In the genomic region with DNA sequence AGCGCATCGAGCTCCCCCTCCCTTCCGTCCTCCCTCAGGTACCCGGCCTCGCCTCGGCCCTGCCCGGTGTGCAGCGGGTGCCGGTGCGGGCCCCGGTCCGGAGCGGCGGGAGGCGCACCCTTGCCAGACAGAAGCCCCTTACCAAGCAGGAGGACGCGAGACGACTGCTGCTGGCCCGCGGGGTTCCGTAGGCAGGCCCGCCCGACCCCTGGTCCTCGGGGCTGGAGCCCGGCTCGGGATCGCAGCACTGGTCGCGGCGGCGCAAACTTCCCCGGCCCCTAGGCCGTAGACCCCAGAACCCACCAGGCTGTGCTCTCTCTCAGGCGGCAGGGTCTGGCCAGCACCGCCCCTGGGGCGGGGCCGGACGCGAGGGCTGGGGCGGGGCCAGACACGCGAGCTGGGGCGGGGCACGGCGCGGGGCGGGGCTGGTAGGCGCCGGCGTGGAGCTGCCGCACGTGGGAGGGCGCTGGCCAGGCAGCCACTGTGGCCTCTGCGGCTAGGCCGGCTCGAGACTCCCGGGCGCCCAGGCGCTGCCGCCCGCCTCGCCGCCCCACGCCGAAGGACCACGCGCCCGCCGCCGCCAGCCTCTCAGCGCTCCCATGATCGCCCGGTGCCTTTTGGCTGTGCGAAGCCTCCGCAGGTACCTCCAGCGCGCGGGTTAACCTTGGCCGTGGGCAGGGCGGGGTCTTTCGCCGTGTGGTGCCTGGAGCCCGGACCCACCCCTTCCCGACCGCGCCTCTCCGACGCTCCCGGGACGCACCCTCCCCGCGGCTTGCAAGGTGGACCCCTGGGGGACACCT, we compare ENCODE assay signal across 8 cellular contexts. TPM values are rescaled to one million over a fixed set of nuclear protein-coding genes. Genes with fewer than 3 reads are reported as not detected.
DNase-seq lines count a peak whose midpoint lies in the region; ATAC-seq, FAIRE-seq and TF ChIP-seq lines count a peak whose summit lies in the region.

Gene NLN, plus strand, starts transcription at position 431 of the 800 bp plus-strand sequence. Its CDS starts 169 bp downstream, at position 600.
Gene SGTB, minus strand, starts transcription at position 335 of the 800 bp plus-strand sequence. CDS start 1,302 bp downstream, outside the sequence.

- peak; percentile 44 to 85; a peak in 3 of 4 replicates for TF ChIP-seq POLR2A in HepG2 (IDR thresholded peaks at IDR 0.05; ENCODE audit: insufficient read depth in 1 of 2, low read depth in 2 of 2, low read length in 2 of 2)

- H3K9me3 Mint-ChIP-seq in dendritic cell treated with granulocyte-macrophage colony-stimulating factor and Interleukin-4, amounts not matched to agents 40 ng/mL and 50 ng/mL, for 4 days, result no peaks in the 10 kb centered on the region

- H3K9ac ChIP-seq in HepG2 (ENCODE audit: insufficient read depth, low read depth, low read length), result peak within 1 kb of the TSS; percentile 85

- peak within 1 kb of the TSS; percentile 74 for H3K27ac ChIP-seq in HepG2 (ENCODE audit: extremely low read length, insufficient read depth, low read length)

- POLR2A ChIA-PET in HepG2 (lab: Yijun Ruan, JAX), result interaction anchor here (0.9 kb wide), 1 partner anchor 422 kb away, joined by 3 read pairs; the partner anchor contains the start of gene SREK1

- peaks cover 67% of the 10 kb centered on the region for H3K4me1 ChIP-seq in HepG2 (ENCODE audit: insufficient read depth, low read length)

- CTCF ChIA-PET in HepG2 (lab: Yijun Ruan, JAX; ENCODE audit: low intra/inter-chr PET ratio, low total read pairs), result no interaction called here

- no peaks in the 10 kb centered on the region for H3K9me3 ChIP-seq in HepG2 (ENCODE audit: low read length)

- ATAC-seq in GM18870 (IDR thresholded peaks at IDR 0.05; ENCODE audit: unreplicated experiment) (peak; percentile 56), HG03108 (IDR thresholded peaks at IDR 0.05; ENCODE audit: unreplicated experiment) (peak; percentile 88), HepG2 (peak; percentile 95)

- peak; percentile 24 for TF ChIP-seq RAD21 in HepG2 (CRISPR knock-in tag; IDR thresholded peaks at IDR 0.05)

- TF ChIP-seq EP300 in HepG2 (IDR thresholded peaks at IDR 0.05; ENCODE audit: low read depth in 2 of 2, low read length in 2 of 2) (no peak), HepG2 (CRISPR knock-in tag; IDR thresholded peaks at IDR 0.05; ENCODE audit: borderline replicate concordance) (no peak)

- TF ChIP-seq CTCF in AG09309 (IDR thresholded peaks at IDR 0.05; ENCODE audit: control insufficient read depth, insufficient read depth, low read depth, low read length, missing control alignments), result no peak
- TF ChIP-seq CTCF in HepG2 (CRISPR knock-in tag; IDR thresholded peaks at IDR 0.05), result 0 out of 2 replicates have a peak, but pooled peaks have one; percentile 2

- peaks cover 45% of the 10 kb centered on the region for H3K79me2 ChIP-seq in HepG2 (ENCODE audit: insufficient read depth, low read length)

- H3K27ac Mint-ChIP-seq in dendritic cell treated with granulocyte-macrophage colony-stimulating factor and Interleukin-4, amounts not matched to agents 40 ng/mL and 50 ng/mL, for 4 days, result peak within 1 kb of the TSS; percentile 97

- H3K36me3 ChIP-seq in HepG2 (replicated peaks in 1 of 2; ENCODE audit: control insufficient read depth in 1 of 2, insufficient read depth in 2 of 2, low read length in 2 of 2), result peaks cover 0 to 5% of the 10 kb centered on the region in 2 experiments; a peak in 2 of 5 replicates

- no peak within 1 kb of the TSS for H2AFZ ChIP-seq in HepG2 (ENCODE audit: low read length)

- FAIRE-seq in HepG2 (lab: Jason Lieb, UNC), result no peak

- WGBS in HepG2 (ENCODE audit: low lambda C conversion rate), result 0% methylated on average over 3 of the region's 92 CpGs

- peaks cover 23% of the 10 kb centered on the region for H3K36me3 Mint-ChIP-seq in dendritic cell treated with granulocyte-macrophage colony-stimulating factor and Interleukin-4, amounts not matched to agents 40 ng/mL and 50 ng/mL, for 4 days (ENCODE audit: low read depth)

- H3K4me3 ChIP-seq in AG09309 (ENCODE audit: control insufficient read depth, low read depth, low read length) (peak within 1 kb of the TSS; percentile 71), HepG2 (replicated peaks in 1 of 3; ENCODE audit: insufficient read depth in 1 of 3, low read depth in 2 of 3, low read length in 3 of 3) (peak within 1 kb of the TSS; percentile 71 to 90 (median 80))

- peaks cover 20% of the 10 kb centered on the region for H3K4me1 Mint-ChIP-seq in dendritic cell treated with granulocyte-macrophage colony-stimulating factor and Interleukin-4, amounts not matched to agents 40 ng/mL and 50 ng/mL, for 4 days (ENCODE audit: low read depth)

- DNase-seq in AG09309 (ENCODE audit: low read depth) (no peak), NCI-H510A treated with DMSO at 0.1 percent for 48 hours (lab: John Stamatoyannopoulos, UW) (peak; percentile 16), HepG2 (ENCODE audit: low spot score) (peak; percentile 63)
- peak; percentile 81 for DNase-seq in activated CD4-positive, alpha-beta T cell treated with anti-CD3 and anti-CD28 coated beads, Interleukin-2, amount 50 U/mL, for 1 hour
- DNase-seq in stimulated activated CD4-positive, alpha-beta T cell treated with anti-CD3 and anti-CD28 coated beads, Interleukin-4, amount 100 ng/mL, for 1 hour, result peak; percentile 88

- H3K27me3 Mint-ChIP-seq in dendritic cell treated with granulocyte-macrophage colony-stimulating factor and Interleukin-4, amounts not matched to agents 40 ng/mL and 50 ng/mL, for 4 days, result no peaks in the 10 kb centered on the region

- H4K20me1 ChIP-seq in HepG2 (ENCODE audit: insufficient read depth, low read length), result 0 out of 2 replicates have a peak, but pooled peaks cover 2% of the 10 kb centered on the region

- intact Hi-C loops in dendritic cell treated with granulocyte-macrophage colony-stimulating factor and Interleukin-4, amounts not matched to agents 40 ng/mL and 50 ng/mL, for 4 days (cut with micrococcal nuclease), result loop anchor here (1.0 to 2.0 kb wide), 3 partner anchors 98 to 421 kb away; partner anchors contain the start of genes ERBIN and TRIM23
- intact Hi-C loops in HepG2 (cut with micrococcal nuclease; ENCODE audit: unreplicated experiment), result loop anchor here (10.0 kb wide), 1 partner anchor 423 kb away; the partner anchor contains the start of gene SREK1

- peak within 1 kb of the TSS; percentile 84 for H3K4me2 ChIP-seq in HepG2 (ENCODE audit: low read depth, low read length)

- BruUV-seq in HepG2 (replicated peaks; lab: Mats Ljungman, UMichigan), result no TSS peak

- no peaks in the 10 kb centered on the region; a peak in 1 of 5 replicates for H3K27me3 ChIP-seq in HepG2 (ENCODE audit: control insufficient read depth in 1 of 2, insufficient read depth in 2 of 2, low read length in 2 of 2)

- in situ Hi-C loops in HepG2 (cut with HindIII; ENCODE audit: extremely low pct_ligation_motif_present, low pct_unique_long_range_greater_than_20kb), result no loop called here

- peak within 1 kb of the TSS; percentile 94 for H3K4me3 Mint-ChIP-seq in dendritic cell treated with granulocyte-macrophage colony-stimulating factor and Interleukin-4, amounts not matched to agents 40 ng/mL and 50 ng/mL, for 4 days

RNA-seq across cellular contexts. Expression of gene NLN, which starts in this region (rescaled TPM):
- total RNA-seq in HepG2 (2016; rRNA removed; fragmentation: Illumina TruSeq; extraction: Trizol), result 36.7 and 62.9 TPM in 2 replicates
- 10.4 and 10.8 TPM in 2 replicates for total RNA-seq in HepG2 (2016; cell fraction: cytosol; rRNA removed; fragmentation: Illumina TruSeq; extraction: Trizol; ENCODE audit: low read depth)
- total RNA-seq in HepG2 (2016; cell fraction: insoluble cytoplasmic fraction; rRNA removed; fragmentation: Illumina TruSeq; extraction: Trizol), result 36.0 and 61.2 TPM in 2 replicates
- total RNA-seq in HepG2 (2016; cell fraction: membrane; rRNA removed; fragmentation: Illumina TruSeq; extraction: Trizol), result 22.8 and 25.1 TPM in 2 replicates
- total RNA-seq in HepG2 (2016; cell fraction: nucleus; rRNA removed; fragmentation: Illumina TruSeq; extraction: Trizol), result 21.0 TPM in 2 replicates
- polyA plus RNA-seq in HepG2 (2011; rRNA removed), result 10.5 and 11.9 TPM in 2 replicates
- 10.6 and 14.3 TPM in 2 replicates for polyA plus RNA-seq in HepG2 (2011; cell fraction: cytosol; rRNA removed)
- polyA plus RNA-seq in HepG2 (2011; cell fraction: nucleus; rRNA removed), result 3.8 and 4.8 TPM in 2 replicates
- 19.4 and 26.2 TPM in 2 replicates for polyA plus RNA-seq in HepG2 (2012)
- 4.4 TPM in 2 replicates for polyA plus RNA-seq in HepG2 (2016; cell fraction: cytosol; fragmentation: Illumina TruSeq; extraction: Trizol; ENCODE audit: low read depth)
- polyA plus RNA-seq in HepG2 (2016; cell fraction: insoluble cytoplasmic fraction; fragmentation: Illumina TruSeq; extraction: Trizol; ENCODE audit: low read depth), result 47.9 and 54.1 TPM in 2 replicates
- polyA plus RNA-seq in HepG2 (2016; cell fraction: membrane; fragmentation: Illumina TruSeq; extraction: Trizol; ENCODE audit: low read depth), result 9.7 and 11.0 TPM in 2 replicates
- 15.5 and 19.2 TPM in 2 replicates for polyA plus RNA-seq in HepG2 (2016; cell fraction: nucleus; fragmentation: Illumina TruSeq; extraction: Trizol; ENCODE audit: insufficient read depth, low read depth)
- 32.5 and 40.0 TPM in 2 replicates for polyA minus RNA-seq in HepG2 (2011; rRNA and poly(A)+ RNA removed; ENCODE audit: low replicate concordance)
- polyA minus RNA-seq in HepG2 (2011; cell fraction: cytosol; rRNA and poly(A)+ RNA removed), result 16.7 and 17.7 TPM in 2 replicates
- polyA minus RNA-seq in HepG2 (2011; cell fraction: nucleus; rRNA and poly(A)+ RNA removed), result 22.9 and 28.3 TPM in 2 replicates

RNA-seq across cellular contexts. Expression of gene SGTB, which starts in this region (rescaled TPM):
- 11.2 and 13.9 TPM in 2 replicates for total RNA-seq in HepG2 (2016; rRNA removed; fragmentation: Illumina TruSeq; extraction: Trizol)
- 1.2 and 2.0 TPM in 2 replicates for total RNA-seq in HepG2 (2016; cell fraction: cytosol; rRNA removed; fragmentation: Illumina TruSeq; extraction: Trizol; ENCODE audit: low read depth)
- total RNA-seq in HepG2 (2016; cell fraction: insoluble cytoplasmic fraction; rRNA removed; fragmentation: Illumina TruSeq; extraction: Trizol), result 10.8 and 14.4 TPM in 2 replicates
- 4.7 and 6.4 TPM in 2 replicates for total RNA-seq in HepG2 (2016; cell fraction: membrane; rRNA removed; fragmentation: Illumina TruSeq; extraction: Trizol)
- 5.5 and 8.0 TPM in 2 replicates for total RNA-seq in HepG2 (2016; cell fraction: nucleus; rRNA removed; fragmentation: Illumina TruSeq; extraction: Trizol)
- polyA plus RNA-seq in HepG2 (2011; rRNA removed), result 3.3 and 5.2 TPM in 2 replicates
- polyA plus RNA-seq in HepG2 (2011; cell fraction: cytosol; rRNA removed), result 2.0 and 2.7 TPM in 2 replicates
- polyA plus RNA-seq in HepG2 (2011; cell fraction: nucleus; rRNA removed), result 2.8 and 3.1 TPM in 2 replicates
- 8.1 and 9.0 TPM in 2 replicates for polyA plus RNA-seq in HepG2 (2012)
- 2.0 and 2.4 TPM in 2 replicates for polyA plus RNA-seq in HepG2 (2016; cell fraction: cytosol; fragmentation: Illumina TruSeq; extraction: Trizol; ENCODE audit: low read depth)
- polyA plus RNA-seq in HepG2 (2016; cell fraction: insoluble cytoplasmic fraction; fragmentation: Illumina TruSeq; extraction: Trizol; ENCODE audit: low read depth), result 11.6 and 13.5 TPM in 2 replicates
- polyA plus RNA-seq in HepG2 (2016; cell fraction: membrane; fragmentation: Illumina TruSeq; extraction: Trizol; ENCODE audit: low read depth), result 2.3 and 3.1 TPM in 2 replicates
- polyA plus RNA-seq in HepG2 (2016; cell fraction: nucleus; fragmentation: Illumina TruSeq; extraction: Trizol; ENCODE audit: insufficient read depth, low read depth), result 7.4 and 8.2 TPM in 2 replicates
- polyA minus RNA-seq in HepG2 (2011; rRNA and poly(A)+ RNA removed; ENCODE audit: low replicate concordance), result 1.6 TPM in 2 replicates
- 4.6 and 5.3 TPM in 2 replicates for polyA minus RNA-seq in HepG2 (2011; cell fraction: cytosol; rRNA and poly(A)+ RNA removed)
- 9.0 TPM in 2 replicates for polyA minus RNA-seq in HepG2 (2011; cell fraction: nucleus; rRNA and poly(A)+ RNA removed)
